In the genomic region with DNA sequence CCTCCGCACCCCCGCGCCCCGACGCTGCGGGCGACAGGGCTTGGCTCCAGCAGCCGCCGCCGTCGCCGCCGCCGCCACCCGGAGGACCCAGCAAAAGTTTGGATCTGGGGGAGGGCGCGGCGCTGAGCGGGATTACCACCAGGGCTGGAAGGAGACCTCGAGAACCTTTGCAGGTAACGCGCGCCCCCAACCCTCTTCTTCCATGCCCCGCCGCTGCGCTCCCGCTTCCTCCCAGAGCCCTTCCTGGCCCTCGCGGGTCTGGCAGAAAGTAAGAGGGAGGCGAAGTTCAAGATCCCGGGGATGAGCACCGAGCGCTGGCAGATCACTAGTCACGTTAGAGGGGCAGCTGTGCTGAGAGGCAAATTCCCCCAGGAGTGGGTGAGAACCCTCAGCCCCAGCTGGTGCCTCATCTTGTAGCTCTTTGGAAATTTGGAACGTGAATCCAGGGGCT, we compare ENCODE assay signal across 8 cellular contexts. TPM values are rescaled to one million over a fixed set of nuclear protein-coding genes. Genes with fewer than 3 reads are reported as not detected.
DNase-seq lines count a peak whose midpoint lies in the region; ATAC-seq and TF ChIP-seq lines count a peak whose summit lies in the region.

No MANE protein-coding gene starts in this region.

- peak overlapping the region; percentile 69 for H3K27ac ChIP-seq in temporal lobe (ENCODE audit: low read depth, low read length)

- no peak for TF ChIP-seq CTCF in brain (conservative IDR thresholded peaks at IDR 0.05)

- peaks cover 38% of the 10 kb centered on the region for H3K27me3 Mint-ChIP-seq in brain

- peak overlapping the region; percentile 88 to 94 (median 91) for H3K4me3 Mint-ChIP-seq in brain

- peaks cover 0 to 4% (median 0%) of the 10 kb centered on the region in 5 experiments for H3K9me3 Mint-ChIP-seq in brain

- peak; percentile 29 for DNase-seq in HuH-7 (ENCODE audit: low spot score)
- peak; percentile 26 for DNase-seq in iPS-NIHi7 (ENCODE audit: extremely low spot score)
- DNase-seq in UCSD-AML1 (lab: John Stamatoyannopoulos, UW; ENCODE audit: unreplicated experiment) = no peak
- no peak for DNase-seq in DMS153 (lab: John Stamatoyannopoulos, UW)

- H3K36me3 Mint-ChIP-seq in brain = peaks cover 2% of the 10 kb centered on the region

- peak overlapping the region; percentile 71 to 93 (median 88) for H3K27ac Mint-ChIP-seq in brain

- ATAC-seq in GM18909 (IDR thresholded peaks at IDR 0.05; ENCODE audit: poor library complexity, unreplicated experiment) = no peak
- ATAC-seq in GM18519 (IDR thresholded peaks at IDR 0.05; ENCODE audit: low FRiP score, unreplicated experiment) = no peak

- H3K4me1 Mint-ChIP-seq in brain = peaks cover 58% of the 10 kb centered on the region

RNA-seq across cellular contexts. Expression of gene FLRT2, which starts 3.9 kb away (rescaled TPM):
- polyA plus RNA-seq in brain (ENCODE audit: insufficient read depth, low read depth, low replicate concordance) = 3.9 TPM
- total RNA-seq in temporal lobe = 56.8 TPM

Comparison
In these comparisons a context has a peak if more than half of its experiments do, and no peak if none do; other contexts are left out.
1. DNase-seq: peak in HuH-7 (single experiment) and iPS-NIHi7 (single experiment); none in UCSD-AML1 (single experiment) and DMS153 (single experiment).